Comparison of ENCODE assay signal across 1 cellular context in the genomic region with DNA sequence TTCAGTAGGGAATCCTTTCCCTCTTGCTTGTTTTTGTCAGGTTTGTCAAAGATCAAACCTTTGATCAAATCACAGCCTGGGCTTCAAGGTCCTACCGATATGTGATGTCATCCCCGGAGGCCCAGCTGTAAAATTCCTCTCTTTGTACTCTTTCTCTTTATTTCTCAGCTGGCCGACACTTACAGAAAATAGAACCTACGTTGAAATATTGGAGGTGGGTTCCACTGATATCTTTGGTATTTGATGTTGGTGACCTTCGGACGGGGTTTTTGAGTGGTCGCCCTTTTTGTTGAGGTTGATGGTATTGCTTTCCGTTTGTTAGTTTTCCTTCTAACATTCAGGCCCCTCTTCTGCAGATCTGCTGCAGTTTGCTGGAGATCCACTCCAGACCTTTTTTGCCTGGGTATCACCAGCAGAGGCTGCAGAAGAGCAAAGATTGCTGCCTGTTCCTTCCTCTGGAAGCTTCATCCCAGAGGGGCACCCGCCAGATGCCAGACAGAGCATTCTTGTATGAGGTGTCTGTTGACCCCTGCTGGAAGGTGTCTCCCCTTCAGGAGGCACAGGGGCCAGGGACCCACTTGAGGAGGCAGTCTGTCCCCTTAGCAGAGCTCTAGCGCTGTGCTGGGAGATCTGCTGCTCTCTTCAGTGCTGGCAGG.
TF ChIP-seq lines count a peak whose summit lies in the region.
"Not testable (repeated sequence)": the region's sequence is repeated elsewhere in the genome, so short reads cannot be mapped to it uniquely, and the experiment has no call there.

No MANE protein-coding gene starts in this region.

TF ChIP-seq in HepG2, 621 proteins besides CTCF, POLR2A, EP300 and RAD21 (continued from another document and continues in another):
- TF ChIP-seq, protein P1, sequence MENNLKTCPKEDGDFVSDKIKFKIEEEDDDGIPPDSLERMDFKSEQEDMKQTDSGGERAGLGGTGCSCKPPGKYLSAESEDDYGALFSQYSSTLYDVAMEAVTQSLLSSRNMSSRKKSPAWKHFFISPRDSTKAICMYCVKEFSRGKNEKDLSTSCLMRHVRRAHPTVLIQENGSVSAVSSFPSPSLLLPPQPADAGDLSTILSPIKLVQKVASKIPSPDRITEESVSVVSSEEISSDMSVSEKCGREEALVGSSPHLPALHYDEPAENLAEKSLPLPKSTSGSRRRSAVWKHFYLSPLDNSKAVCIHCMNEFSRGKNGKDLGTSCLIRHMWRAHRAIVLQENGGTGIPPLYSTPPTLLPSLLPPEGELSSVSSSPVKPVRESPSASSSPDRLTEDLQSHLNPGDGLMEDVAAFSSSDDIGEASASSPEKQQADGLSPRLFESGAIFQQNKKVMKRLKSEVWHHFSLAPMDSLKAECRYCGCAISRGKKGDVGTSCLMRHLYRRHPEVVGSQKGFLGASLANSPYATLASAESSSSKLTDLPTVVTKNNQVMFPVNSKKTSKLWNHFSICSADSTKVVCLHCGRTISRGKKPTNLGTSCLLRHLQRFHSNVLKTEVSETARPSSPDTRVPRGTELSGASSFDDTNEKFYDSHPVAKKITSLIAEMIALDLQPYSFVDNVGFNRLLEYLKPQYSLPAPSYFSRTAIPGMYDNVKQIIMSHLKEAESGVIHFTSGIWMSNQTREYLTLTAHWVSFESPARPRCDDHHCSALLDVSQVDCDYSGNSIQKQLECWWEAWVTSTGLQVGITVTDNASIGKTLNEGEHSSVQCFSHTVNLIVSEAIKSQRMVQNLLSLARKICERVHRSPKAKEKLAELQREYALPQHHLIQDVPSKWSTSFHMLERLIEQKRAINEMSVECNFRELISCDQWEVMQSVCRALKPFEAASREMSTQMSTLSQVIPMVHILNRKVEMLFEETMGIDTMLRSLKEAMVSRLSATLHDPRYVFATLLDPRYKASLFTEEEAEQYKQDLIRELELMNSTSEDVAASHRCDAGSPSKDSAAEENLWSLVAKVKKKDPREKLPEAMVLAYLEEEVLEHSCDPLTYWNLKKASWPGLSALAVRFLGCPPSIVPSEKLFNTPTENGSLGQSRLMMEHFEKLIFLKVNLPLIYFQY (CRISPR knock-in tag; IDR thresholded peaks at IDR 0.05; ENCODE audit: borderline replicate concordance): 0 out of 2 replicates have a peak, but pooled peaks have one; percentile 22
- TF ChIP-seq ZSCAN9 (CRISPR knock-in tag; IDR thresholded peaks at IDR 0.05; ENCODE audit: borderline replicate concordance) (peak; percentile 37; the same call in 1 of the 2 replicates), POGZ (CRISPR knock-in tag; IDR thresholded peaks at IDR 0.05) (peak; percentile 82), ATF1 (CRISPR knock-in tag; IDR thresholded peaks at IDR 0.05) (0 out of 2 replicates have a peak, but pooled peaks have one; percentile 24), MYC (CRISPR knock-in tag; IDR thresholded peaks at IDR 0.05; ENCODE audit: borderline replicate concordance) (peak; percentile 33; the same call in 1 of the 2 replicates), NR2F1 (CRISPR knock-in tag; IDR thresholded peaks at IDR 0.05) (peak in 1 of 2 experiments; percentile 13; a peak in 1 of 4 replicates), CREB1 (IDR thresholded peaks at IDR 0.05) (peak; percentile 59), CREB1 (CRISPR knock-in tag; IDR thresholded peaks at IDR 0.05) (peak; percentile 68), ZNF124 (CRISPR knock-in tag; IDR thresholded peaks at IDR 0.05) (peak; percentile 69), ZNF232 (CRISPR knock-in tag; IDR thresholded peaks at IDR 0.05; ENCODE audit: borderline replicate concordance) (peak; percentile 72; the same call in 1 of the 2 replicates), ZNF776 (CRISPR knock-in tag; IDR thresholded peaks at IDR 0.05) (0 out of 2 replicates have a peak, but pooled peaks have one; percentile 35), ZBTB7A (CRISPR knock-in tag; IDR thresholded peaks at IDR 0.05) (peak; percentile 64; the same call in 1 of the 2 replicates), ZNF788 (CRISPR knock-in tag; IDR thresholded peaks at IDR 0.05; ENCODE audit: borderline replicate concordance) (peak; percentile 51; the same call in 1 of the 2 replicates), SIX4 (CRISPR knock-in tag; IDR thresholded peaks at IDR 0.05) (0 out of 2 replicates have a peak, but pooled peaks have one; percentile 29), ZNF644 (CRISPR knock-in tag; IDR thresholded peaks at IDR 0.05; ENCODE audit: low read depth) (peak; percentile 44; the same call in 1 of the 2 replicates), RARA (CRISPR knock-in tag; IDR thresholded peaks at IDR 0.05) (0 out of 2 replicates have a peak, but pooled peaks have one; percentile 5), FOXJ3 (CRISPR knock-in tag; IDR thresholded peaks at IDR 0.05; ENCODE audit: borderline replicate concordance) (peak; percentile 55; the same call in 1 of the 2 replicates), ZBTB21 (CRISPR knock-in tag; IDR thresholded peaks at IDR 0.05) (peak; percentile 61; the same call in 1 of the 2 replicates), NR2F6 (CRISPR knock-in tag; IDR thresholded peaks at IDR 0.05) (peak; percentile 13; the same call in 1 of the 2 replicates), HDAC1 (CRISPR knock-in tag; IDR thresholded peaks at IDR 0.05) (peak; percentile 48; the same call in 1 of the 2 replicates), KMT2A (CRISPR knock-in tag; IDR thresholded peaks at IDR 0.05) (peak; percentile 21; the same call in 1 of the 2 replicates)
- TF ChIP-seq, protein P2, sequence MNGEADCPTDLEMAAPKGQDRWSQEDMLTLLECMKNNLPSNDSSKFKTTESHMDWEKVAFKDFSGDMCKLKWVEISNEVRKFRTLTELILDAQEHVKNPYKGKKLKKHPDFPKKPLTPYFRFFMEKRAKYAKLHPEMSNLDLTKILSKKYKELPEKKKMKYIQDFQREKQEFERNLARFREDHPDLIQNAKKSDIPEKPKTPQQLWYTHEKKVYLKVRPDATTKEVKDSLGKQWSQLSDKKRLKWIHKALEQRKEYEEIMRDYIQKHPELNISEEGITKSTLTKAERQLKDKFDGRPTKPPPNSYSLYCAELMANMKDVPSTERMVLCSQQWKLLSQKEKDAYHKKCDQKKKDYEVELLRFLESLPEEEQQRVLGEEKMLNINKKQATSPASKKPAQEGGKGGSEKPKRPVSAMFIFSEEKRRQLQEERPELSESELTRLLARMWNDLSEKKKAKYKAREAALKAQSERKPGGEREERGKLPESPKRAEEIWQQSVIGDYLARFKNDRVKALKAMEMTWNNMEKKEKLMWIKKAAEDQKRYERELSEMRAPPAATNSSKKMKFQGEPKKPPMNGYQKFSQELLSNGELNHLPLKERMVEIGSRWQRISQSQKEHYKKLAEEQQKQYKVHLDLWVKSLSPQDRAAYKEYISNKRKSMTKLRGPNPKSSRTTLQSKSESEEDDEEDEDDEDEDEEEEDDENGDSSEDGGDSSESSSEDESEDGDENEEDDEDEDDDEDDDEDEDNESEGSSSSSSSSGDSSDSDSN (CRISPR knock-in tag; IDR thresholded peaks at IDR 0.05): peak; percentile 28; the same call in 1 of the 2 replicates
- TF ChIP-seq, protein P3, sequence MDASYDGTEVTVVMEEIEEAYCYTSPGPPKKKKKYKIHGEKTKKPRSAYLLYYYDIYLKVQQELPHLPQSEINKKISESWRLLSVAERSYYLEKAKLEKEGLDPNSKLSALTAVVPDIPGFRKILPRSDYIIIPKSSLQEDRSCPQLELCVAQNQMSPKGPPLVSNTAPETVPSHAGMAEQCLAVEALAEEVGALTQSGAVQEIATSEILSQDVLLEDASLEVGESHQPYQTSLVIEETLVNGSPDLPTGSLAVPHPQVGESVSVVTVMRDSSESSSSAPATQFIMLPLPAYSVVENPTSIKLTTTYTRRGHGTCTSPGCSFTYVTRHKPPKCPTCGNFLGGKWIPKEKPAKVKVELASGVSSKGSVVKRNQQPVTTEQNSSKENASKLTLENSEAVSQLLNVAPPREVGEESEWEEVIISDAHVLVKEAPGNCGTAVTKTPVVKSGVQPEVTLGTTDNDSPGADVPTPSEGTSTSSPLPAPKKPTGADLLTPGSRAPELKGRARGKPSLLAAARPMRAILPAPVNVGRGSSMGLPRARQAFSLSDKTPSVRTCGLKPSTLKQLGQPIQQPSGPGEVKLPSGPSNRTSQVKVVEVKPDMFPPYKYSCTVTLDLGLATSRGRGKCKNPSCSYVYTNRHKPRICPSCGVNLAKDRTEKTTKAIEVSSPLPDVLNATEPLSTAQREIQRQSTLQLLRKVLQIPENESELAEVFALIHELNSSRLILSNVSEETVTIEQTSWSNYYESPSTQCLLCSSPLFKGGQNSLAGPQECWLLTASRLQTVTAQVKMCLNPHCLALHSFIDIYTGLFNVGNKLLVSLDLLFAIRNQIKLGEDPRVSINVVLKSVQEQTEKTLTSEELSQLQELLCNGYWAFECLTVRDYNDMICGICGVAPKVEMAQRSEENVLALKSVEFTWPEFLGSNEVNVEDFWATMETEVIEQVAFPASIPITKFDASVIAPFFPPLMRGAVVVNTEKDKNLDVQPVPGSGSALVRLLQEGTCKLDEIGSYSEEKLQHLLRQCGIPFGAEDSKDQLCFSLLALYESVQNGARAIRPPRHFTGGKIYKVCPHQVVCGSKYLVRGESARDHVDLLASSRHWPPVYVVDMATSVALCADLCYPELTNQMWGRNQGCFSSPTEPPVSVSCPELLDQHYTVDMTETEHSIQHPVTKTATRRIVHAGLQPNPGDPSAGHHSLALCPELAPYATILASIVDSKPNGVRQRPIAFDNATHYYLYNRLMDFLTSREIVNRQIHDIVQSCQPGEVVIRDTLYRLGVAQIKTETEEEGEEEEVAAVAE (CRISPR knock-in tag; IDR thresholded peaks at IDR 0.05; ENCODE audit: borderline replicate concordance): 0 out of 2 replicates have a peak, but pooled peaks have one; percentile 36
- TF ChIP-seq, protein P4, sequence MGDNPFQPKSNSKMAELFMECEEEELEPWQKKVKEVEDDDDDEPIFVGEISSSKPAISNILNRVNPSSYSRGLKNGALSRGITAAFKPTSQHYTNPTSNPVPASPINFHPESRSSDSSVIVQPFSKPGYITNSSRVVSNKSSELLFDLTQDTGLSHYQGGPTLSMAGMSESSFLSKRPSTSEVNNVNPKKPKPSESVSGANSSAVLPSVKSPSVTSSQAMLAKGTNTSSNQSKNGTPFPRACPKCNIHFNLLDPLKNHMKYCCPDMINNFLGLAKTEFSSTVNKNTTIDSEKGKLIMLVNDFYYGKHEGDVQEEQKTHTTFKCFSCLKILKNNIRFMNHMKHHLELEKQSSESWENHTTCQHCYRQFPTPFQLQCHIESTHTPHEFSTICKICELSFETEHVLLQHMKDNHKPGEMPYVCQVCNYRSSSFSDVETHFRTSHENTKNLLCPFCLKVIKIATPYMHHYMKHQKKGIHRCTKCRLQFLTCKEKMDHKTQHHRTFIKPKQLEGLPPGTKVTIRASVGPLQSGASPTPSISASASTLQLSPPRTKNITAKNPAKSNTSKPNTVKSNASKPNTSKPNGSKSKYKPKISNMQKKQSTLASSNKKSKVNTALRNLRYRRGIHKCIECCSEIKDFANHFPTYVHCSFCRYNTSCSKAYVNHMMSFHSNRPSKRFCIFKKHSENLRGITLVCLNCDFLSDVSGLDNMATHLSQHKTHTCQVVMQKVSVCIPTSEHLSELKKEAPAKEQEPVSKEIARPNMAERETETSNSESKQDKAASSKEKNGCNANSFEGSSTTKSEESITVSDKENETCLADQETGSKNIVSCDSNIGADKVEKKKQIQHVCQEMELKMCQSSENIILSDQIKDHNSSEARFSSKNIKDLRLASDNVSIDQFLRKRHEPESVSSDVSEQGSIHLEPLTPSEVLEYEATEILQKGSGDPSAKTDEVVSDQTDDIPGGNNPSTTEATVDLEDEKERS (CRISPR knock-in tag; IDR thresholded peaks at IDR 0.05): peak; percentile 51; the same call in 1 of the 2 replicates
- TF ChIP-seq, protein P5, sequence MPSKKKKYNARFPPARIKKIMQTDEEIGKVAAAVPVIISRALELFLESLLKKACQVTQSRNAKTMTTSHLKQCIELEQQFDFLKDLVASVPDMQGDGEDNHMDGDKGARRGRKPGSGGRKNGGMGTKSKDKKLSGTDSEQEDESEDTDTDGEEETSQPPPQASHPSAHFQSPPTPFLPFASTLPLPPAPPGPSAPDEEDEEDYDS (CRISPR knock-in tag; IDR thresholded peaks at IDR 0.05): peak; percentile 47; the same call in 1 of the 2 replicates
- TF ChIP-seq, protein P6, sequence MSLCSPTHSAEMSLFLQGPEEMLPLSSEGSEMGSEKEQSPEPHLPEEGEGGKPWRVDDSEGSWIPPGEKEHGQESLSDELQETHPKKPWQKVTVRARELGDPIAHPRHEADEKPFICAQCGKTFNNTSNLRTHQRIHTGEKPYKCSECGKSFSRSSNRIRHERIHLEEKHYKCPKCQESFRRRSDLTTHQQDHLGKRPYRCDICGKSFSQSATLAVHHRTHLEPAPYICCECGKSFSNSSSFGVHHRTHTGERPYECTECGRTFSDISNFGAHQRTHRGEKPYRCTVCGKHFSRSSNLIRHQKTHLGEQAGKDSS (CRISPR knock-in tag; IDR thresholded peaks at IDR 0.05; ENCODE audit: borderline replicate concordance, low read depth): 0 out of 2 replicates have a peak, but pooled peaks have one; percentile 58
- TF ChIP-seq, protein P7, sequence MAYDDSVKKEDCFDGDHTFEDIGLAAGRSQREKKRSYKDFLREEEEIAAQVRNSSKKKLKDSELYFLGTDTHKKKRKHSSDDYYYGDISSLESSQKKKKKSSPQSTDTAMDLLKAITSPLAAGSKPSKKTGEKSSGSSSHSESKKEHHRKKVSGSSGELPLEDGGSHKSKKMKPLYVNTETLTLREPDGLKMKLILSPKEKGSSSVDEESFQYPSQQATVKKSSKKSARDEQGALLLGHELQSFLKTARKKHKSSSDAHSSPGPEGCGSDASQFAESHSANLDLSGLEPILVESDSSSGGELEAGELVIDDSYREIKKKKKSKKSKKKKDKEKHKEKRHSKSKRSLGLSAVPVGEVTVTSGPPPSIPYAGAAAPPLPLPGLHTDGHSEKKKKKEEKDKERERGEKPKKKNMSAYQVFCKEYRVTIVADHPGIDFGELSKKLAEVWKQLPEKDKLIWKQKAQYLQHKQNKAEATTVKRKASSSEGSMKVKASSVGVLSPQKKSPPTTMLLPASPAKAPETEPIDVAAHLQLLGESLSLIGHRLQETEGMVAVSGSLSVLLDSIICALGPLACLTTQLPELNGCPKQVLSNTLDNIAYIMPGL (CRISPR knock-in tag; IDR thresholded peaks at IDR 0.05; ENCODE audit: borderline replicate concordance in 1 of 2, low read depth in 1 of 2): peak; percentile 80 to 82; a peak in 3 of 4 replicates
- TF ChIP-seq, protein P8, sequence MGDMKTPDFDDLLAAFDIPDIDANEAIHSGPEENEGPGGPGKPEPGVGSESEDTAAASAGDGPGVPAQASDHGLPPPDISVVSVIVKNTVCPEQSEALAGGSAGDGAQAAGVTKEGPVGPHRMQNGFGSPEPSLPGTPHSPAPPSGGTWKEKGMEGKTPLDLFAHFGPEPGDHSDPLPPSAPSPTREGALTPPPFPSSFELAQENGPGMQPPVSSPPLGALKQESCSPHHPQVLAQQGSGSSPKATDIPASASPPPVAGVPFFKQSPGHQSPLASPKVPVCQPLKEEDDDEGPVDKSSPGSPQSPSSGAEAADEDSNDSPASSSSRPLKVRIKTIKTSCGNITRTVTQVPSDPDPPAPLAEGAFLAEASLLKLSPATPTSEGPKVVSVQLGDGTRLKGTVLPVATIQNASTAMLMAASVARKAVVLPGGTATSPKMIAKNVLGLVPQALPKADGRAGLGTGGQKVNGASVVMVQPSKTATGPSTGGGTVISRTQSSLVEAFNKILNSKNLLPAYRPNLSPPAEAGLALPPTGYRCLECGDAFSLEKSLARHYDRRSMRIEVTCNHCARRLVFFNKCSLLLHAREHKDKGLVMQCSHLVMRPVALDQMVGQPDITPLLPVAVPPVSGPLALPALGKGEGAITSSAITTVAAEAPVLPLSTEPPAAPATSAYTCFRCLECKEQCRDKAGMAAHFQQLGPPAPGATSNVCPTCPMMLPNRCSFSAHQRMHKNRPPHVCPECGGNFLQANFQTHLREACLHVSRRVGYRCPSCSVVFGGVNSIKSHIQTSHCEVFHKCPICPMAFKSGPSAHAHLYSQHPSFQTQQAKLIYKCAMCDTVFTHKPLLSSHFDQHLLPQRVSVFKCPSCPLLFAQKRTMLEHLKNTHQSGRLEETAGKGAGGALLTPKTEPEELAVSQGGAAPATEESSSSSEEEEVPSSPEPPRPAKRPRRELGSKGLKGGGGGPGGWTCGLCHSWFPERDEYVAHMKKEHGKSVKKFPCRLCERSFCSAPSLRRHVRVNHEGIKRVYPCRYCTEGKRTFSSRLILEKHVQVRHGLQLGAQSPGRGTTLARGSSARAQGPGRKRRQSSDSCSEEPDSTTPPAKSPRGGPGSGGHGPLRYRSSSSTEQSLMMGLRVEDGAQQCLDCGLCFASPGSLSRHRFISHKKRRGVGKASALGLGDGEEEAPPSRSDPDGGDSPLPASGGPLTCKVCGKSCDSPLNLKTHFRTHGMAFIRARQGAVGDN (CRISPR knock-in tag; IDR thresholded peaks at IDR 0.05): peak; percentile 80
- TF ChIP-seq NR2F6 (IDR thresholded peaks at IDR 0.05): not testable (repeated sequence)
